In the genomic region with DNA sequence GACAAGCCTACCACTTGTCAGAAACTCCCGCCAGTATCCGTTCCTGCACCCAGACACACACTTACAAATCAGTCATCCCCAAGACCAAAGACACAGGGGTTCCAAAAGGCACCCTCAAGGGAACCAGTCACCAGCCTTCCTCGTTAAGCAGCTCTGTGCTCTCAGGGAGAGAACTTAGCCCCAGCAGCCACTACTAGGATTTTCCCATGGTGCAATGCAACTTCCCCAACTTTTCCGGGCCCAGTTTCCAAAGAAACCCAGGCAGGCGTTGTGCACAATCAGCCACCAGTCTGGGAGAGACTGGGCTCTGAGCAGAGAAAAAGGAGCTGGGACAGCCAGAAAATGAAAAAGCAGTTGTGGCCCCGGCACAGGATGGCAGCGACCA, we compare ENCODE assay signal across 8 cellular contexts. TPM values are rescaled to one million over a fixed set of nuclear protein-coding genes. Genes with fewer than 3 reads are reported as not detected.
A peak's percentile ranks its signal among the peaks of the same experiment; 100 is the strongest.
DNase-seq lines count a peak whose midpoint lies in the region; TF ChIP-seq lines count a peak whose summit lies in the region.

No MANE protein-coding gene starts in this region.

- intact Hi-C loops in sigmoid colon (cut with DNase I): loop anchor here (2.0 to 5.0 kb wide), 3 partner anchors 58 to 102 kb away; a partner anchor contains a TSS

- WGBS in sigmoid colon, 2 donors: 12 to 22% methylated on average over 7 of the region's 7 CpGs

- no peak for TF ChIP-seq POLR2A in sigmoid colon (IDR thresholded peaks at IDR 0.05)

- peak overlapping the region; percentile 88 to 95 (median 91) for H3K27ac ChIP-seq in sigmoid colon

- DNase-seq in ACHN (peak; percentile 35), HCEC 1CT (peak; percentile 46), anterior cingulate cortex (lab: John Stamatoyannopoulos, UW) (peak in 35 of 58 donors; percentile 3 to 61 (median 28)), hypothalamus (lab: John Stamatoyannopoulos, UW) (peak in 26 of 51 donors; percentile 7 to 60 (median 25)), sigmoid colon (peak; percentile 81), GM10248 (ENCODE audit: extremely low spot score) (no peak), NCI-H226 (no peak), D341Med (ENCODE audit: low spot score) (no peak)

- no peaks in the 10 kb centered on the region for H3K9me3 ChIP-seq in sigmoid colon

- no peaks in the 10 kb centered on the region for H3K27me3 ChIP-seq in sigmoid colon

- no peaks in the 10 kb centered on the region for H3K36me3 ChIP-seq in sigmoid colon

- peak overlapping the region; percentile 64 to 87 (median 74) for H3K4me3 ChIP-seq in sigmoid colon

- H3K4me1 ChIP-seq in sigmoid colon: peaks cover 0 to 62% (median 54%) of the 10 kb centered on the region in 4 donors

- TF ChIP-seq CTCF in sigmoid colon (IDR thresholded peaks at IDR 0.05): no peak
- no peak for TF ChIP-seq CTCF in GM10248 (IDR thresholded peaks at IDR 0.05; ENCODE audit: control extremely low read depth, extremely low read depth, low read depth, missing control alignments)

- CTCF ChIA-PET in GM10248 (lab: Yijun Ruan, JAX): no interaction called here

- POLR2A ChIA-PET in GM10248 (lab: Yijun Ruan, JAX): no interaction called here

- in situ Hi-C loops in ACHN (cut with HindIII; ENCODE audit: low pct_ligation_motif_present, low pct_unique_long_range_greater_than_20kb, low sequenced_read_pairs): no loop called here

- TF ChIP-seq EP300 in sigmoid colon (IDR thresholded peaks at IDR 0.05): no peak

RNA-seq across cellular contexts. Expression of a gene that starts 1.2 kb away (rescaled TPM):
- total RNA-seq in sigmoid colon: 10 to 100 TPM; 41.0 to 78.1 (median 49.4) TPM
- polyA plus RNA-seq in sigmoid colon: 10 to 100 TPM in 1 of 3 donors, 1 to 10 TPM in 2; 6.0 to 20.3 (median 7.2) TPM

Comparison
In these comparisons a context has a peak if more than half of its experiments do, and no peak if none do; other contexts are left out.
1. DNase-seq: peak in ACHN (single experiment), HCEC 1CT (single experiment), anterior cingulate cortex (35 of 58), hypothalamus (26 of 51) and sigmoid colon (single experiment); none in GM10248 (single experiment), NCI-H226 (single experiment) and D341Med (single experiment).